ENCODE assay signal across 21 cellular contexts in genomic region chr18:7334973-7335568, GRCh38.
DNase-seq lines count a peak whose midpoint lies in the region; ATAC-seq and TF ChIP-seq lines count a peak whose summit lies in the region.
"Had no signal": no experiment of that assay in that cellular context is flagged by ENCODE, and none has a peak within 500 bp of the region (broad histone marks: within the 10 kb centered on the region; RNA-seq: fewer than 3 reads in every experiment).

No MANE protein-coding gene starts in this region.

- H3K4me1 Mint-ChIP-seq in osteocyte (ENCODE audit: unreplicated experiment), result no peaks in the 10 kb centered on the region

- WGBS in IMR-90 (ENCODE audit: extremely low coverage in 2 of 2, insufficient read length in 1 of 2), 2 experiments, result no CpG with 5 or more reads among the region's 3 CpGs

- H3K9me1 ChIP-seq in IMR-90 (ENCODE audit: insufficient read depth, low read length), result no peaks in the 10 kb centered on the region

- H3K56ac ChIP-seq in IMR-90 (ENCODE audit: extremely low read depth, insufficient read depth, low read length), result no peak overlapping the region

- no peak overlapping the region for H2AK5ac ChIP-seq in IMR-90 (ENCODE audit: low read depth, low read length)

- DNase-seq in IMR-90 (no peak), kidney tubule cell (ENCODE audit: low spot score) (peak; percentile 14), osteocyte (ENCODE audit: extremely low spot score, unreplicated experiment) (peak; percentile 48), NCI-H1105 treated with DMSO at 0.1 percent for 48 hours (lab: John Stamatoyannopoulos, UW) (no peak), CD1c-positive myeloid dendritic cell (ENCODE audit: extremely low spot score) (no peak), A673 (ENCODE audit: low spot score) (no peak)
- DNase-seq: C1 segment of cervical spinal cord; CD8-positive, alpha-beta T cell; DMS79 treated with DMSO at 0.1 percent for 48 hours; KBM-7; MV-4-11; NCI-H1105; NCI-H146; NCI-H2029; NCI-H446 treated with DMSO at 0.1 percent for 48 hours; NCI-H526 treated with DMSO at 0.1 percent for 48 hours; SK-N-SH; SW 1271 had no signal

- no peak overlapping the region for H2BK20ac ChIP-seq in IMR-90 (ENCODE audit: low read depth, low read length)

- no peaks in the 10 kb centered on the region for H3K9me3 Mint-ChIP-seq in osteocyte (ENCODE audit: unreplicated experiment)
- H3K9me3 Mint-ChIP-seq: CD8-positive, alpha-beta T cell had no signal

- no peak overlapping the region for H3K4me2 ChIP-seq in IMR-90 (ENCODE audit: low read depth, low read length)
- H3K4me2 ChIP-seq: A549, SK-N-SH had no signal

- no peaks in the 10 kb centered on the region for H3K36me3 Mint-ChIP-seq in osteocyte (ENCODE audit: unreplicated experiment)
- H3K36me3 Mint-ChIP-seq: CD8-positive, alpha-beta T cell had no signal

- no peak overlapping the region for H3K18ac ChIP-seq in IMR-90 (ENCODE audit: low read depth, low read length)

- no peak overlapping the region for H3K9ac ChIP-seq in IMR-90 (ENCODE audit: low read depth, low read length)
- H3K9ac ChIP-seq: SK-N-SH had no signal

- no peak overlapping the region for H2BK5ac ChIP-seq in IMR-90 (ENCODE audit: low read depth, low read length, poor library complexity, severe bottlenecking)

- H3K27me3 Mint-ChIP-seq in osteocyte (ENCODE audit: unreplicated experiment), result peaks cover 3% of the 10 kb centered on the region

- no peak overlapping the region for H3K27ac ChIP-seq in IMR-90 (ENCODE audit: insufficient read depth, low read length)
- no peak overlapping the region for H3K27ac ChIP-seq in A673 (ENCODE audit: low read depth, low read length, poor library complexity, severe bottlenecking)
- H3K27ac ChIP-seq: A549 had no signal

- no peak for TF ChIP-seq RAD21 in IMR-90 (IDR thresholded peaks at IDR 0.05; ENCODE audit: low read length)

- H3K23ac ChIP-seq in IMR-90 (ENCODE audit: low read depth, low read length), result no peak overlapping the region

- TF ChIP-seq CTCF in IMR-90 (conservative IDR thresholded peaks at IDR 0.05; ENCODE audit: low read depth, low read length), result no peak
- no peak for TF ChIP-seq CTCF in osteocyte (IDR thresholded peaks at IDR 0.05)
- TF ChIP-seq CTCF in A673 (conservative IDR thresholded peaks at IDR 0.05; ENCODE audit: low read depth, low read length), result no peak

- no peak overlapping the region for H4K5ac ChIP-seq in IMR-90 (ENCODE audit: low read depth, low read length)

- H3K79me1 ChIP-seq in IMR-90 (ENCODE audit: low read depth in 1 of 2, low read length in 2 of 2), result no peaks in the 10 kb centered on the region

- H4K91ac ChIP-seq in IMR-90 (ENCODE audit: insufficient read depth, low read depth, low read length), result no peak overlapping the region

- no TSS peak for BruUV-seq in IMR-90 (replicated peaks; lab: Mats Ljungman, UMichigan)
- no TSS peak for BruUV-seq in A673 (replicated peaks; lab: Mats Ljungman, UMichigan)

- H4K8ac ChIP-seq in IMR-90 (ENCODE audit: low read depth in 2 of 2, low read length in 2 of 2), result no peak overlapping the region

- intact Hi-C loops in IMR-90 (cut with micrococcal nuclease), result no loop called here
- intact Hi-C loops in A673 (cut with micrococcal nuclease; ENCODE audit: unreplicated experiment), result no loop called here

- no peak overlapping the region for H2BK120ac ChIP-seq in IMR-90 (ENCODE audit: low read depth, low read length)

- H3K4me1 ChIP-seq in IMR-90 (ENCODE audit: control insufficient read depth, insufficient read depth, low read length) (no peaks in the 10 kb centered on the region), A673 (ENCODE audit: insufficient read depth, low read length, poor library complexity, severe bottlenecking) (no peaks in the 10 kb centered on the region)
- H3K4me1 ChIP-seq: A549 had no signal

- H3K27me3 ChIP-seq in IMR-90 (ENCODE audit: control insufficient read depth, insufficient read depth, low read length) (no peaks in the 10 kb centered on the region), A673 (replicated peaks; ENCODE audit: insufficient read depth, low read depth, low read length, poor library complexity) (no peaks in the 10 kb centered on the region)

- TF ChIP-seq POLR2A in IMR-90 (IDR thresholded peaks at IDR 0.05; ENCODE audit: low read depth, low read length), result no peak

- H3K9me3 ChIP-seq in IMR-90 (ENCODE audit: control insufficient read depth, insufficient read depth, low read length) (0 out of 2 replicates have a peak, but pooled peaks cover 2% of the 10 kb centered on the region), A673 (ENCODE audit: low read depth, low read length, poor library complexity, severe bottlenecking) (peaks cover 44% of the 10 kb centered on the region)
- H3K9me3 ChIP-seq: A549, SK-N-SH had no signal

- H4K20me1 ChIP-seq in IMR-90 (ENCODE audit: insufficient read depth, low read length), result no peaks in the 10 kb centered on the region

- no peak for ATAC-seq in IMR-90 (ENCODE audit: low read depth)
- ATAC-seq in HG02759 (IDR thresholded peaks at IDR 0.05; ENCODE audit: unreplicated experiment), result no peak
- ATAC-seq: A549; CD8-positive, alpha-beta T cell; HepG2 had no signal

- H2AK9ac ChIP-seq in IMR-90 (replicated peaks; ENCODE audit: low read depth, low read length, poor library complexity), result no peak overlapping the region

- no peak overlapping the region for H3K4me3 Mint-ChIP-seq in osteocyte (ENCODE audit: unreplicated experiment)
- H3K4me3 Mint-ChIP-seq: CD8-positive, alpha-beta T cell had no signal

- POLR2A ChIA-PET in IMR-90 (lab: Charles Lee; ENCODE audit: unreplicated experiment), result no interaction called here
- POLR2A ChIA-PET in A673 (lab: Charles Lee; ENCODE audit: low non-redundant PET), result interaction anchor here (0.5 kb wide), 1 partner anchor 401 kb away, joined by 3 read pairs; no protein-coding TSS in a partner anchor

- CTCF ChIA-PET in IMR-90 (lab: Yijun Ruan, JAX) (no interaction called here), A673 (lab: Charles Lee) (no interaction called here)

- no peak overlapping the region for H3K4ac ChIP-seq in IMR-90 (ENCODE audit: low read depth, low read length)

- H3K14ac ChIP-seq in IMR-90 (replicated peaks; ENCODE audit: low read depth, low read length), result no peak overlapping the region

- H2BK15ac ChIP-seq in IMR-90 (ENCODE audit: low read depth, low read length), result no peak overlapping the region

- dilution Hi-C loops in IMR-90 (cut with HindIII; ENCODE audit: low sequenced_read_pairs, unreplicated experiment), result no loop called here

- H3K36me3 ChIP-seq in IMR-90 (ENCODE audit: control insufficient read depth, insufficient read depth, low read length) (no peaks in the 10 kb centered on the region), A673 (ENCODE audit: insufficient read depth, low read length, poor library complexity, severe bottlenecking) (no peaks in the 10 kb centered on the region)

- H3K27ac Mint-ChIP-seq in osteocyte (ENCODE audit: unreplicated experiment), result no peak overlapping the region
- H3K27ac Mint-ChIP-seq: CD8-positive, alpha-beta T cell had no signal

- no peak overlapping the region for H2AFZ ChIP-seq in IMR-90 (replicated peaks; ENCODE audit: low read length, poor library complexity)

- in situ Hi-C loops in IMR-90 (cut with MboI; ENCODE audit: low sequenced_read_pairs), result no loop called here

- H3K4me3 ChIP-seq in IMR-90 (ENCODE audit: insufficient read depth, low read depth, low read length) (no peak overlapping the region), A673 (ENCODE audit: low read depth, low read length, poor library complexity, severe bottlenecking) (no peak overlapping the region)
- H3K4me3 ChIP-seq: A549 had no signal

TF ChIP-seq in IMR-90, 13 proteins besides CTCF, POLR2A, EP300 and RAD21:
- TF ChIP-seq RCOR1 (IDR thresholded peaks at IDR 0.05; ENCODE audit: insufficient replicate concordance, low read length), result no peak
- no peak for TF ChIP-seq MXI1 (IDR thresholded peaks at IDR 0.05; ENCODE audit: borderline replicate concordance, low read depth, low read length)
- 0 out of 2 replicates have a peak, but pooled peaks have one; percentile 30 for TF ChIP-seq CEBPB (IDR thresholded peaks at IDR 0.05; ENCODE audit: low read depth, low read length)
- TF ChIP-seq ELK1 (IDR thresholded peaks at IDR 0.05; ENCODE audit: borderline replicate concordance, low read depth, low read length), result no peak
- TF ChIP-seq BHLHE40 (IDR thresholded peaks at IDR 0.05; ENCODE audit: low read depth, low read length), result no peak
- no peak for TF ChIP-seq MAFK (IDR thresholded peaks at IDR 0.05; ENCODE audit: low read depth, low read length)
- no peak for TF ChIP-seq USF2 (IDR thresholded peaks at IDR 0.05; ENCODE audit: low read depth, low read length)
- no peak for TF ChIP-seq CHD1 (IDR thresholded peaks at IDR 0.05; ENCODE audit: low read depth, low read length)

Comparison
In these comparisons a context has a peak if more than half of its experiments do, and no peak if none do; other contexts are left out.
1. DNase-seq: peak in kidney tubule cell (single experiment) and osteocyte (single experiment); none in IMR-90 (single experiment), NCI-H1105 treated with DMSO at 0.1 percent for 48 hours (single experiment), CD1c-positive myeloid dendritic cell (single experiment) and A673 (single experiment).